ENCODE assay signal across 18 cellular contexts in the genomic region with DNA sequence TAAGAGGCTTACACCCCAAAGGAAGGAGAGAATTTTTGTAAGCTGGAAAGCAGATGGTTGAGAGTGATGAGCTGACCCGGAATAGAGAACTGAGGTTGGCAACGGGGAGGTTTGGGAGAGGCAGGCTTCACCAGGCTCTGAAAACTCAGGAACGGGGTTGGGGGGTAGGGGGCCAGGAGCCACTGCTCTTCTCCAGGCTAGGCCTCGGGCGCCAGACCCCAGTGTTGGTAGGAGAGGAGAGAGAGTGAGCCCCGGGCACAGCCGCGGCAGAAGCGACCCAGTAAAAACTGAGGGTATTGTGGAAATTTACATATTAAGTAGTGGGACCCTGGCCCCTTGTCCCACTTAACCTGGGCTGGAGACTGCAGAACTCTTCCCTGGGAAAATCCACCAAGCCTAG. TPM values are rescaled to one million over a fixed set of nuclear protein-coding genes. Genes with fewer than 3 reads are reported as not detected.
DNase-seq lines count a peak whose midpoint lies in the region; ATAC-seq and TF ChIP-seq lines count a peak whose summit lies in the region.
"Had no signal": no experiment of that assay in that cellular context is flagged by ENCODE, and none has a peak within 500 bp of the region (broad histone marks: within the 10 kb centered on the region; RNA-seq: fewer than 3 reads in every experiment).

No MANE protein-coding gene starts in this region.

- H3K36me3 Mint-ChIP-seq in MCF 10A (ENCODE audit: insufficient read depth, unreplicated experiment) (peaks cover 5% of the 10 kb centered on the region), WTC11 (peaks cover 3% of the 10 kb centered on the region; the same call in 1 of the 2 replicates), nephron progenitor cell (ENCODE audit: low read depth) (peaks cover 42% of the 10 kb centered on the region), HFFc6 (ENCODE audit: low read depth) (no peaks in the 10 kb centered on the region; the same call in 1 of the 2 replicates)
- H3K36me3 Mint-ChIP-seq: CD14-positive monocyte; CD4-positive, alpha-beta memory T cell had no signal

- no peak overlapping the region for H3K4me3 ChIP-seq in mammary epithelial cell (replicated peaks in 1 of 3; ENCODE audit: insufficient read depth in 1 of 3, low read depth in 2 of 3, low read length in 3 of 3)
- no peak overlapping the region for H3K4me3 ChIP-seq in ovary
- H3K4me3 ChIP-seq: BLaER1, HAP-1 had no signal

- H3K4me3 Mint-ChIP-seq in MCF 10A (ENCODE audit: unreplicated experiment), result no peak overlapping the region
- H3K4me3 Mint-ChIP-seq in WTC11, result no peak overlapping the region
- H3K4me3 Mint-ChIP-seq in nephron progenitor cell, result no peak overlapping the region
- H3K4me3 Mint-ChIP-seq in HFFc6, result no peak overlapping the region
- H3K4me3 Mint-ChIP-seq: CD14-positive monocyte; CD4-positive, alpha-beta memory T cell had no signal

- POLR2A ChIA-PET in MCF 10A (lab: Yijun Ruan, JAX) (interaction anchor here (0.6 to 2.4 kb wide), 2 partner anchors 8 to 1267 kb away, joined by 3 to 8 read pairs; no protein-coding TSS in a partner anchor), WTC11 (lab: Charles Lee) (no interaction called here)

- H3K9me3 ChIP-seq in mammary epithelial cell (replicated peaks; ENCODE audit: insufficient read depth, low read length) (no peaks in the 10 kb centered on the region), ovary (no peaks in the 10 kb centered on the region)
- H3K9me3 ChIP-seq: BLaER1, HAP-1 had no signal

- CTCF ChIA-PET in MCF 10A (lab: Yijun Ruan, JAX) (interaction anchor here (0.6 to 7.3 kb wide), 11 partner anchors 8 to 403 kb away, joined by 3 to 116 read pairs (median 5); no protein-coding TSS in a partner anchor), mammary epithelial cell (lab: Charles Lee; ENCODE audit: low non-redundant PET) (no interaction called here), WTC11 (lab: Charles Lee) (interaction anchor here (5.7 kb wide), 1 partner anchor 8 kb away, joined by 49 read pairs; no protein-coding TSS in a partner anchor)

- intact Hi-C loops in MCF 10A (cut with micrococcal nuclease) (loop anchor here (5.0 kb wide), 1 partner anchor 251 kb away; no protein-coding TSS in a partner anchor), mammary epithelial cell (cut with micrococcal nuclease) (no loop called here), ovary (cut with DNase I) (loop anchor here in 2 of 4 donors (5.0 kb wide), 2 partner anchors 46 to 51 kb away; a partner anchor contains a TSS), left colon (cut with DNase I, micrococcal nuclease) (no loop called here)

- H3K36me3 ChIP-seq in mammary epithelial cell (ENCODE audit: insufficient read depth, low read length) (no peaks in the 10 kb centered on the region), ovary (no peaks in the 10 kb centered on the region)
- H3K36me3 ChIP-seq: BLaER1, HAP-1 had no signal

- no peaks in the 10 kb centered on the region for H3K27me3 Mint-ChIP-seq in MCF 10A (ENCODE audit: insufficient read depth, unreplicated experiment)
- no peaks in the 10 kb centered on the region for H3K27me3 Mint-ChIP-seq in WTC11 (ENCODE audit: low read depth)
- no peaks in the 10 kb centered on the region for H3K27me3 Mint-ChIP-seq in nephron progenitor cell (ENCODE audit: low read depth, poor library complexity)
- peaks cover 1% of the 10 kb centered on the region; the same call in 1 of the 2 replicates for H3K27me3 Mint-ChIP-seq in HFFc6 (ENCODE audit: insufficient read depth)

- 95% methylated on average over 9 of the region's 9 CpGs for WGBS in mammary epithelial cell (ENCODE audit: low coverage, missing lambda C conversion rate)
- 90 to 93% (median 92%) methylated on average over 9 of the region's 9 CpGs for WGBS in ovary, 3 donors

- no peak for TF ChIP-seq POLR2A in ovary (IDR thresholded peaks at IDR 0.05)

- no peak for TF ChIP-seq EP300 in ovary (IDR thresholded peaks at IDR 0.05)

- H3K4me2 ChIP-seq in mammary epithelial cell (ENCODE audit: insufficient read depth, low read depth, low read length), result no peak overlapping the region
- H3K4me2 ChIP-seq: BLaER1 had no signal

- TF ChIP-seq CTCF in MCF 10A (IDR thresholded peaks at IDR 0.05; ENCODE audit: unreplicated experiment) (no peak), mammary epithelial cell (conservative IDR thresholded peaks at IDR 0.05 in 1 of 2, IDR thresholded peaks at IDR 0.05 in 1 of 2; ENCODE audit: extremely low read depth in 1 of 2, insufficient read depth in 1 of 2, low read depth in 1 of 2, low read length in 2 of 2) (no peak), WTC11 (IDR thresholded peaks at IDR 0.05) (no peak), nephron progenitor cell (IDR thresholded peaks at IDR 0.05) (no peak), ovary (IDR thresholded peaks at IDR 0.05) (no peak), HFFc6 (IDR thresholded peaks at IDR 0.05) (no peak)

- no peak overlapping the region for H3K9ac ChIP-seq in mammary epithelial cell (ENCODE audit: insufficient read depth, low read length)
- H3K9ac ChIP-seq: BLaER1 had no signal

- H3K4me1 Mint-ChIP-seq in MCF 10A (ENCODE audit: insufficient read depth, unreplicated experiment), result no peaks in the 10 kb centered on the region
- peaks cover 2% of the 10 kb centered on the region; the same call in 1 of the 2 replicates for H3K4me1 Mint-ChIP-seq in WTC11
- peaks cover 5% of the 10 kb centered on the region for H3K4me1 Mint-ChIP-seq in nephron progenitor cell
- peaks cover 12% of the 10 kb centered on the region for H3K4me1 Mint-ChIP-seq in HFFc6 (ENCODE audit: low read depth)
- H3K4me1 Mint-ChIP-seq: CD14-positive monocyte; CD4-positive, alpha-beta memory T cell had no signal

- in situ Hi-C loops in mammary epithelial cell (cut with MboI; ENCODE audit: low sequenced_read_pairs in 2 of 2), result loop anchor here in 1 of 2 donors (25.0 kb wide), 1 partner anchor 221 kb away; no protein-coding TSS in a partner anchor

- H3K27ac ChIP-seq in mammary epithelial cell (ENCODE audit: insufficient read depth, low read depth, low read length), result no peak overlapping the region
- H3K27ac ChIP-seq in ovary, result peak overlapping the region; percentile 14 to 28
- H3K27ac ChIP-seq: BLaER1, HL-60 had no signal

- H3K4me1 ChIP-seq in mammary epithelial cell (ENCODE audit: insufficient read depth, low read length) (no peaks in the 10 kb centered on the region), ovary (ENCODE audit: insufficient read depth) (peaks cover 11% of the 10 kb centered on the region)
- H3K4me1 ChIP-seq: HAP-1 had no signal

- no peaks in the 10 kb centered on the region for H3K9me3 Mint-ChIP-seq in MCF 10A (ENCODE audit: unreplicated experiment)
- no peaks in the 10 kb centered on the region for H3K9me3 Mint-ChIP-seq in WTC11
- H3K9me3 Mint-ChIP-seq in nephron progenitor cell, result no peaks in the 10 kb centered on the region
- no peaks in the 10 kb centered on the region for H3K9me3 Mint-ChIP-seq in HFFc6
- H3K9me3 Mint-ChIP-seq: CD4-positive, alpha-beta memory T cell had no signal

- H3K27ac Mint-ChIP-seq in MCF 10A (ENCODE audit: low read depth, unreplicated experiment) (peak overlapping the region; percentile 5), WTC11 (peak overlapping the region; percentile 70; the same call in 1 of the 2 replicates), nephron progenitor cell (peak overlapping the region; percentile 34), HFFc6 (no peak overlapping the region)
- H3K27ac Mint-ChIP-seq: CD14-positive monocyte; CD4-positive, alpha-beta memory T cell had no signal

- H4K20me1 ChIP-seq in mammary epithelial cell (ENCODE audit: insufficient read depth, low read length), result no peaks in the 10 kb centered on the region
- H4K20me1 ChIP-seq: BLaER1 had no signal

- dilution Hi-C loops in mammary epithelial cell (cut with HindIII; ENCODE audit: low sequenced_read_pairs), result loop anchor here (5.0 kb wide), 1 partner anchor 76 kb away; no protein-coding TSS in a partner anchor

- ATAC-seq in WTC11 (no peak), left colon (no peak)

- no peaks in the 10 kb centered on the region for H3K79me2 ChIP-seq in mammary epithelial cell (ENCODE audit: insufficient read depth, low read length)

- BruUV-seq in MCF 10A (replicated peaks; lab: Mats Ljungman, UMichigan) (no TSS peak), mammary epithelial cell (replicated peaks; lab: Mats Ljungman, UMichigan) (no TSS peak)

- H2AFZ ChIP-seq in mammary epithelial cell (ENCODE audit: low read depth, low read length), result no peak overlapping the region

- H3K27me3 ChIP-seq in mammary epithelial cell (ENCODE audit: insufficient read depth, low read length) (no peaks in the 10 kb centered on the region), ovary (no peaks in the 10 kb centered on the region)
- H3K27me3 ChIP-seq: BLaER1 had no signal

- DNase-seq in MCF 10A (ENCODE audit: unreplicated experiment), result no peak
- DNase-seq in mammary epithelial cell, result no peak
- DNase-seq in WTC11 (ENCODE audit: low spot score), result no peak
- DNase-seq in nephron progenitor cell, result no peak
- no peak for DNase-seq in ovary
- no peak for DNase-seq in nucleus accumbens (lab: John Stamatoyannopoulos, UW)
- DNase-seq in left colon, result no peak
- no peak for DNase-seq in HFFc6
- DNase-seq: 8988T; CD4-positive, alpha-beta memory T cell; DMS153; DMS79; GDM1; GOT3 had no signal

TF ChIP-seq in WTC11, 78 proteins besides CTCF, POLR2A, EP300 and RAD21:
- TF ChIP-seq, protein P1, sequence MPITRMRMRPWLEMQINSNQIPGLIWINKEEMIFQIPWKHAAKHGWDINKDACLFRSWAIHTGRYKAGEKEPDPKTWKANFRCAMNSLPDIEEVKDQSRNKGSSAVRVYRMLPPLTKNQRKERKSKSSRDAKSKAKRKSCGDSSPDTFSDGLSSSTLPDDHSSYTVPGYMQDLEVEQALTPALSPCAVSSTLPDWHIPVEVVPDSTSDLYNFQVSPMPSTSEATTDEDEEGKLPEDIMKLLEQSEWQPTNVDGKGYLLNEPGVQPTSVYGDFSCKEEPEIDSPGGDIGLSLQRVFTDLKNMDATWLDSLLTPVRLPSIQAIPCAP (CRISPR knock-in tag; IDR thresholded peaks at IDR 0.05), result no peak
- no peak for TF ChIP-seq RORB (CRISPR knock-in tag; IDR thresholded peaks at IDR 0.05)
- no peak for TF ChIP-seq TEAD4 (CRISPR knock-in tag; IDR thresholded peaks at IDR 0.05)

RNA-seq across cellular contexts. Expression of a gene that starts 45.7 kb away (rescaled TPM):
- total RNA-seq in MCF 10A (2022), result 6.6 and 10.2 TPM in 2 replicates
- 10 to 100 TPM; 15.0 to 27.1 TPM for total RNA-seq in mammary epithelial cell
- 17.8 TPM for polyA plus RNA-seq in mammary epithelial cell
- 60.3 TPM for polyA minus RNA-seq in mammary epithelial cell
- total RNA-seq in WTC11 (2021), result 11.0 to 11.6 TPM (median 11.2 TPM) in 3 replicates
- 10 to 100 TPM in 6 of 7 donors, 1 to 10 TPM in 1; 7.4 to 23.4 (median 19.1) TPM for total RNA-seq in ovary
- polyA plus RNA-seq in ovary, result 10 to 100 TPM in 1 of 2 donors, 1 to 10 TPM in 1; 8.2 to 13.6 TPM
- total RNA-seq in left colon, result 1 to 10 TPM; 3.4 to 7.2 TPM
- total RNA-seq in HFFc6 (2021; fragmentation: NEBNext Ultra II Directional; extraction: Animal tissue kit (Norgen Biotek cat#: 25700)), result 10 to 100 TPM in 5 of 6 experiments, 1 to 10 TPM in 1; 9.3 to 14.5 (median 13.2) TPM
- polyA plus RNA-seq: CD14-positive monocyte had no signal
